In the genomic region with DNA sequence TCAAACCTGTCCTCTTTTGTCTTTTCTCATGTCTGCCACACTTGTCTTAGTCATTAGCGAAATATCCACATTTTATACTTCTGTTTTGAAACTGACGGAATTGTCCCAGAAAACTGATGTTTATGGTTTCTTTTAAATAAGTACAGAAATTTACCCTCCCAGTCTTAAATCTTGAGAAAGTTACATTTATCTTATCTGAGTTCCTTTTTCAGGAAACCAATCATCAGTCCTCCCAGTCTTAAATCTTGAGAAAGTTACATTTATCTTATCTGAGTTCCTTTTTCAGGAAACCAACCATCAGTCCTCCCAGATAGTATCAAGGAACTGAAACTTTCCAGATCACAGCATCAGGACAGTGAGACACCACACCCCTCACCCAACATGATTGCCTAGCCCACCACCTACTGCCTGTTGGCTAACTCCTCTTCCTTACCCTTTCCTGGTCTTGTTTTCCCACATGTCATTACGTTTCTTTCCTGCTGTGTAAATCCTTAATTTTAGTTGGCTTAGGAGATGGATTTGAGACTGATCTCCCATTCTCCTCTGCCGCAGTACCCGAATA, we compare ENCODE assay signal across 22 cellular contexts.
A peak's percentile ranks its signal among the peaks of the same experiment; 100 is the strongest.
DNase-seq lines count a peak whose midpoint lies in the region; ATAC-seq, FAIRE-seq and TF ChIP-seq lines count a peak whose summit lies in the region.
"Had no signal": no experiment of that assay in that cellular context is flagged by ENCODE, and none has a peak within 500 bp of the region (broad histone marks: within the 10 kb centered on the region; RNA-seq: fewer than 3 reads in every experiment).

No MANE protein-coding gene starts in this region.

- H3K27me3 Mint-ChIP-seq in MCF 10A (ENCODE audit: insufficient read depth, unreplicated experiment): no peaks in the 10 kb centered on the region
- H3K27me3 Mint-ChIP-seq: B cell; CD4-positive, CD25-positive, alpha-beta regulatory T cell; CD8-positive, alpha-beta memory T cell had no signal

- dilution Hi-C loops in mammary epithelial cell (cut with HindIII; ENCODE audit: low sequenced_read_pairs): no loop called here

- H3K36me3 Mint-ChIP-seq in MCF 10A (ENCODE audit: insufficient read depth, unreplicated experiment): peaks cover 7% of the 10 kb centered on the region
- H3K36me3 Mint-ChIP-seq: CD4-positive, CD25-positive, alpha-beta regulatory T cell had no signal

- no peak overlapping the region for H3K18ac ChIP-seq in mesendoderm (ENCODE audit: low read length)

- peak; percentile 35 for FAIRE-seq in endometrium (lab: Jason Lieb, UNC)
- FAIRE-seq: GM12891, GM18507 had no signal

- 98% methylated on average over 5 of the region's 5 CpGs for WGBS in mammary epithelial cell (ENCODE audit: low coverage, missing lambda C conversion rate)
- no CpG with 5 or more reads among the region's 5 CpGs for WGBS in mesendoderm (ENCODE audit: extremely low coverage, insufficient coverage, low lambda C conversion rate)
- 95 to 98% methylated on average over 5 of the region's 5 CpGs for WGBS in body of pancreas, 2 donors

- H3K23ac ChIP-seq in mesendoderm (ENCODE audit: low read length): no peak overlapping the region

- no peak overlapping the region for H2AFZ ChIP-seq in mammary epithelial cell (ENCODE audit: low read depth, low read length)
- H2AFZ ChIP-seq: GM23248 had no signal

- TF ChIP-seq CTCF in MCF 10A (IDR thresholded peaks at IDR 0.05; ENCODE audit: unreplicated experiment): no peak
- TF ChIP-seq CTCF in mammary epithelial cell (conservative IDR thresholded peaks at IDR 0.05 in 1 of 2, IDR thresholded peaks at IDR 0.05 in 1 of 2; ENCODE audit: extremely low read depth in 1 of 2, insufficient read depth in 1 of 2, low read depth in 1 of 2, low read length in 2 of 2): no peak
- TF ChIP-seq CTCF in HEK293 (tag by site-specific recombination; IDR thresholded peaks at IDR 0.05): no peak
- TF ChIP-seq CTCF in body of pancreas (IDR thresholded peaks at IDR 0.05): no peak
- TF ChIP-seq CTCF in GM10248 (IDR thresholded peaks at IDR 0.05; ENCODE audit: control extremely low read depth, extremely low read depth, low read depth, missing control alignments): no peak

- H3K56ac ChIP-seq in mesendoderm (ENCODE audit: low read length): no peak overlapping the region

- H3K4me1 Mint-ChIP-seq in MCF 10A (ENCODE audit: insufficient read depth, unreplicated experiment): peaks cover 14% of the 10 kb centered on the region
- H3K4me1 Mint-ChIP-seq: B cell; CD4-positive, CD25-positive, alpha-beta regulatory T cell; CD8-positive, alpha-beta memory T cell had no signal

- H2BK120ac ChIP-seq in mesendoderm (ENCODE audit: low read depth, low read length): no peak overlapping the region

- H3K9me3 Mint-ChIP-seq in MCF 10A (ENCODE audit: unreplicated experiment): peaks cover 8% of the 10 kb centered on the region

- no peaks in the 10 kb centered on the region for H4K20me1 ChIP-seq in mammary epithelial cell (ENCODE audit: insufficient read depth, low read length)

- ATAC-seq in body of pancreas: no peak
- no peak for ATAC-seq in HG03045 (IDR thresholded peaks at IDR 0.05; ENCODE audit: unreplicated experiment)

- H3K4me3 ChIP-seq in mammary epithelial cell (replicated peaks in 1 of 3; ENCODE audit: insufficient read depth in 1 of 3, low read depth in 2 of 3, low read length in 3 of 3) (no peak overlapping the region), HEK293 (ENCODE audit: low read depth, low read length) (no peak overlapping the region), mesendoderm (ENCODE audit: low read length) (no peak overlapping the region), body of pancreas (no peak overlapping the region)
- H3K4me3 ChIP-seq: GM23248, HAP-1 had no signal

- no peak overlapping the region for H4K8ac ChIP-seq in mesendoderm (ENCODE audit: low read depth, low read length)

- DNase-seq in MCF 10A (ENCODE audit: unreplicated experiment) (no peak), mammary epithelial cell (no peak), mesendoderm (peak; percentile 46), body of pancreas (no peak), GM10248 (ENCODE audit: extremely low spot score) (no peak)
- DNase-seq: 8988T; C1 segment of cervical spinal cord; CD4-positive, CD25-positive, alpha-beta regulatory T cell; CD8-positive, alpha-beta memory T cell; COR-L47; DMS153; DND-41; EL; GM23248 had no signal

- no peak overlapping the region for H3K4ac ChIP-seq in mesendoderm (ENCODE audit: low read depth, low read length)

- BruUV-seq in MCF 10A (replicated peaks; lab: Mats Ljungman, UMichigan): no TSS peak
- BruUV-seq in mammary epithelial cell (replicated peaks; lab: Mats Ljungman, UMichigan): no TSS peak

- H3K4me2 ChIP-seq in mammary epithelial cell (ENCODE audit: insufficient read depth, low read depth, low read length) (no peak overlapping the region), mesendoderm (ENCODE audit: low read length) (no peak overlapping the region)

- intact Hi-C loops in MCF 10A (cut with micrococcal nuclease): no loop called here
- intact Hi-C loops in mammary epithelial cell (cut with micrococcal nuclease): no loop called here
- intact Hi-C loops in body of pancreas (cut with DNase I): no loop called here

- H3K27me3 ChIP-seq in mammary epithelial cell (ENCODE audit: insufficient read depth, low read length): no peaks in the 10 kb centered on the region
- no peaks in the 10 kb centered on the region for H3K27me3 ChIP-seq in mesendoderm (ENCODE audit: insufficient read depth, low read length, poor library complexity)
- no peaks in the 10 kb centered on the region for H3K27me3 ChIP-seq in body of pancreas

- H2AK5ac ChIP-seq in mesendoderm (ENCODE audit: low read length): no peak overlapping the region

- H3K4me3 Mint-ChIP-seq in MCF 10A (ENCODE audit: unreplicated experiment): no peak overlapping the region
- H3K4me3 Mint-ChIP-seq: B cell; CD4-positive, CD25-positive, alpha-beta regulatory T cell; CD8-positive, alpha-beta memory T cell had no signal

- no peaks in the 10 kb centered on the region for H3K36me3 ChIP-seq in mammary epithelial cell (ENCODE audit: insufficient read depth, low read length)
- H3K36me3 ChIP-seq in HEK293 (ENCODE audit: control insufficient read depth in 2 of 2, insufficient read depth in 1 of 2, low read length in 2 of 2): no peaks in the 10 kb centered on the region
- no peaks in the 10 kb centered on the region for H3K36me3 ChIP-seq in mesendoderm (ENCODE audit: control insufficient read depth, insufficient read depth, low read length)
- H3K36me3 ChIP-seq in body of pancreas (replicated peaks in 1 of 2; ENCODE audit: insufficient read depth in 1 of 2, low read depth in 2 of 2): no peaks in the 10 kb centered on the region
- H3K36me3 ChIP-seq: HAP-1 had no signal

- H3K9ac ChIP-seq in mammary epithelial cell (ENCODE audit: insufficient read depth, low read length) (no peak overlapping the region), mesendoderm (ENCODE audit: low read length) (no peak overlapping the region)
- H3K9ac ChIP-seq: GM23248 had no signal

- H2BK15ac ChIP-seq in mesendoderm (replicated peaks; ENCODE audit: low read depth): no peak overlapping the region

- in situ Hi-C loops in mammary epithelial cell (cut with MboI; ENCODE audit: low sequenced_read_pairs in 2 of 2): no loop called here

- H3K79me2 ChIP-seq in mammary epithelial cell (ENCODE audit: insufficient read depth, low read length) (peaks cover 5% of the 10 kb centered on the region), mesendoderm (ENCODE audit: control insufficient read depth, insufficient read depth, low read length) (peaks cover 2% of the 10 kb centered on the region)

- CTCF ChIA-PET in MCF 10A (lab: Yijun Ruan, JAX) (no interaction called here), mammary epithelial cell (lab: Charles Lee; ENCODE audit: low non-redundant PET) (no interaction called here), HEK293 (lab: Yijun Ruan, JAX) (no interaction called here), GM10248 (lab: Yijun Ruan, JAX) (no interaction called here)

- no peak for TF ChIP-seq POLR2A in body of pancreas (IDR thresholded peaks at IDR 0.05)

- POLR2A ChIA-PET in MCF 10A (lab: Yijun Ruan, JAX) (no interaction called here), HEK293 (lab: Yijun Ruan, JAX) (no interaction called here), GM10248 (lab: Yijun Ruan, JAX) (no interaction called here)

- H3K4me1 ChIP-seq in mammary epithelial cell (ENCODE audit: insufficient read depth, low read length): peaks cover 15% of the 10 kb centered on the region
- H3K4me1 ChIP-seq in HEK293 (ENCODE audit: control insufficient read depth, insufficient read depth, low read length): no peaks in the 10 kb centered on the region
- H3K4me1 ChIP-seq in mesendoderm (ENCODE audit: control insufficient read depth, low read depth, low read length): peaks cover 4% of the 10 kb centered on the region
- peaks cover 5% of the 10 kb centered on the region for H3K4me1 ChIP-seq in body of pancreas
- H3K4me1 ChIP-seq: HAP-1 had no signal

- no peak overlapping the region for H2BK5ac ChIP-seq in mesendoderm (ENCODE audit: low read length)

- peak overlapping the region; percentile 53 for H3K27ac Mint-ChIP-seq in MCF 10A (ENCODE audit: low read depth, unreplicated experiment)
- H3K27ac Mint-ChIP-seq: B cell; CD4-positive, CD25-positive, alpha-beta regulatory T cell had no signal

- H4K5ac ChIP-seq in mesendoderm (ENCODE audit: low read length): no peak overlapping the region

- H3K79me1 ChIP-seq in mesendoderm (ENCODE audit: low read length): peaks cover 2% of the 10 kb centered on the region

- H3K27ac ChIP-seq in mammary epithelial cell (ENCODE audit: insufficient read depth, low read depth, low read length) (no peak overlapping the region), HEK293 (ENCODE audit: extremely low read depth, low read depth, low read length) (no peak overlapping the region), mesendoderm (ENCODE audit: low read depth, low read length) (no peak overlapping the region), body of pancreas (no peak overlapping the region)
- H3K27ac ChIP-seq: GM23248, HL-60 had no signal

- H3K9me3 ChIP-seq in mammary epithelial cell (replicated peaks; ENCODE audit: insufficient read depth, low read length) (peaks cover 13% of the 10 kb centered on the region), HEK293 (ENCODE audit: control insufficient read depth, insufficient read depth, low read depth, low read length) (no peaks in the 10 kb centered on the region; the same call in 1 of the 2 replicates), body of pancreas (peaks cover 0 to 12% (median 0%) of the 10 kb centered on the region in 3 donors)
- H3K9me3 ChIP-seq: HAP-1 had no signal

TF ChIP-seq in HEK293, 187 proteins besides CTCF, POLR2A, EP300 and RAD21 (continues in another document):
- TF ChIP-seq SETDB1 (IDR thresholded peaks at IDR 0.05; ENCODE audit: insufficient read length, low read length): peak; percentile 74
